In the genomic region with DNA sequence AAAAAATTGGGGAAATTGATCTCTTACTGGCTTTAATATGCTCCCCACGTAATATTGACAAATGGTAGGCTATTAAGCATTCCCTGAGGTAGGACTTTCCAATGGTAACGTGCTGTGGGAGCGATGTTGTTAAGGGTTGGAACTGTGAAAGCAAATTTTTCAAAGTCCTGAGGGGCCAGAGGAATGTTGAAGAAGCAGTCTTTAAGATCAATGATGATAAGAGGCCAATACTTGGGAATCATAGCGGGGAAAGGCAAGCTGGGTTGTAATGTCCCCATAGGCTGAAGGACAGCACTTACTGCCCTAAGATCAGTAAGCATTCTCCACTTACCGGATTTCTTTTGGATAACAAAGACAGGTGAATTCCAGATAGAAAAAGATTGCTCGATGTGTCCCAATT, we compare ENCODE assay signal across 8 cellular contexts.
"Had no signal": no experiment of that assay in that cellular context is flagged by ENCODE, and none has a peak within 500 bp of the region (broad histone marks: within the 10 kb centered on the region; RNA-seq: fewer than 3 reads in every experiment).

No MANE protein-coding gene starts in this region.

- H3K4me3 ChIP-seq: GM12878 had no signal

- FAIRE-seq: G401.6, GM12878, GM12891, GM12892, GM18507, GM19239 had no signal

- DNase-seq: GDM1, GF-D8 had no signal

- ATAC-seq: GM12878 had no signal
